In genomic region chr18:71233177-71233576, GRCh38 we compare ENCODE assay signal across 33 cellular contexts.
"Had no signal": no experiment of that assay in that cellular context is flagged by ENCODE, and none has a peak within 500 bp of the region (broad histone marks: within the 10 kb centered on the region; RNA-seq: fewer than 3 reads in every experiment).

No MANE protein-coding gene starts in this region.

- ATAC-seq: activated naive CD4-positive, alpha-beta T cell treated with anti-CD3 and anti-CD28 coated beads, Interleukin-2, amount 50 U/mL, for 72 hours; activated naive CD8-positive, alpha-beta T cell treated with anti-CD3 and anti-CD28 coated beads, Interleukin-2, amount 50 U/mL, for 24 hours; activated T-cell treated with anti-CD3 and anti-CD28 coated beads, Interleukin-2, amount 50 U/mL, for 4 hours; activated T-cell treated with anti-CD3 and anti-CD28 coated beads, Interleukin-2, amount 50 U/mL, for 72 hours; activated T-helper 17 cell treated with anti-CD3 and anti-CD28 coated beads, Interleukin-2, amount 50 U/mL, for 72 hours; body of pancreas had no signal

- H3K4me3 ChIP-seq: adrenal gland, ascending aorta, body of pancreas, breast epithelium, cardiac muscle cell had no signal

- H3K36me3 ChIP-seq: adrenal gland, ascending aorta, brain microvascular endothelial cell, breast epithelium, cardiac muscle cell had no signal

- H3K9me3 ChIP-seq: adrenal gland, ascending aorta, body of pancreas, breast epithelium had no signal

- FAIRE-seq: astrocyte, bronchial epithelial cell had no signal

- H3K4me1 ChIP-seq: adrenal gland, ascending aorta, body of pancreas, breast epithelium had no signal

- H3K27me3 ChIP-seq: adrenal gland, ascending aorta, body of pancreas, brain microvascular endothelial cell, breast epithelium, cardiac muscle cell had no signal

- H3K27ac ChIP-seq: adrenal gland, ascending aorta, body of pancreas, brain microvascular endothelial cell, breast epithelium, cardiac muscle cell had no signal

- DNase-seq: activated effector memory CD4-positive, alpha-beta T cell treated with anti-CD3 and anti-CD28 coated beads, Interleukin-2, amount 50 U/mL, for 16 hours; activated effector memory CD4-positive, alpha-beta T cell treated with Interleukin-2 at 50 U/mL for 16 hours; activated gamma-delta T cell; activated gamma-delta T cell treated with Interleukin-2 at 50 U/mL for 16 hours; activated naive CD4-positive, alpha-beta T cell; activated naive CD4-positive, alpha-beta T cell treated with anti-CD3 and anti-CD28 coated beads for 36 hours; activated naive CD4-positive, alpha-beta T cell treated with anti-CD3 and anti-CD28 coated beads, Interleukin-2, amount 10 ng/mL, durations not matched to agents 7 days and 5 days; activated naive CD4-positive, alpha-beta T cell treated with anti-CD3 and anti-CD28 coated beads, Interleukin-2, amount 50 U/mL, for 16 hours; activated naive CD4-positive, alpha-beta T cell treated with Interleukin-2 at 50 U/mL for 16 hours; activated naive CD8-positive, alpha-beta T cell treated with anti-CD3 and anti-CD28 coated beads for 36 hours; activated naive CD8-positive, alpha-beta T cell treated with anti-CD3 and anti-CD28 coated beads, Interleukin-2, amount 10 ng/mL, durations not matched to agents 7 days and 5 days; activated naive CD8-positive, alpha-beta T cell treated with anti-CD3 and anti-CD28 coated beads, Interleukin-2, amount 50 U/mL, for 24 hours; activated T-cell treated with anti-CD3 and anti-CD28 coated beads, Interleukin-2, amount 50 U/mL, for 24 hours; activated T-cell treated with anti-CD3 and anti-CD28 coated beads, Interleukin-2, amount 50 U/mL, for 4 hours; activated T-cell treated with anti-CD3 and anti-CD28 coated beads, Interleukin-2, amount 50 U/mL, for 48 hours; activated T-cell treated with anti-CD3 and anti-CD28 coated beads, Interleukin-2, amount 50 U/mL, for 72 hours; adrenal gland; amniotic stem cell; amygdala; anterior cingulate cortex; aorta; body of pancreas; brain microvascular endothelial cell; caudate nucleus; central memory CD4-positive, alpha-beta T cell; cerebellar nuclear complex had no signal
